ENCODE assay signal across 19 cellular contexts in the genomic region with DNA sequence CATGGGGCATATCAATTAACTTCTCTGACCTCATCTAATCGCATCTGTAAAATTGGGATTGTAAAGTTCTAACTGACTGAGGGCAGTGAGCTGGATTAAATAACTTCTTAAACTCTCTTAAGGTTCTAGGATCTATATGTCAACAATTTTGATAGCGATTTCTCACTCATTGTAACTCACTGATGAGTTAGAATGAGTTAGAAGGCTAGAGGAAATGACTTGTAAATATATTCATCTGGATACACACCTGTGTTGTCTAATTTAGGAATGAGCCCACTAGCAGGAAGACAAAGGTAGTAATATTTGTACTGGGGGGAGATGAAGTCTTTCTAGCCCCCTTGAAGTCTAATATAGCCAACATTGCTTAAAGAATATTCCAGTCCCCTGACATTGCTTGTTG. TPM values are rescaled to one million over a fixed set of nuclear protein-coding genes. Genes with fewer than 3 reads are reported as not detected.
DNase-seq lines count a peak whose midpoint lies in the region; ATAC-seq and TF ChIP-seq lines count a peak whose summit lies in the region.
"Had no signal": no experiment of that assay in that cellular context is flagged by ENCODE, and none has a peak within 500 bp of the region (broad histone marks: within the 10 kb centered on the region; RNA-seq: fewer than 3 reads in every experiment).

No MANE protein-coding gene starts in this region.

- in situ Hi-C loops in Panc1 (cut with HindIII; ENCODE audit: low pct_unique_long_range_greater_than_20kb, low sequenced_read_pairs) = no loop called here

- no peak overlapping the region for H3K4me3 ChIP-seq in Panc1 (ENCODE audit: low read depth in 2 of 2, low read length in 2 of 2)
- H3K4me3 ChIP-seq: cardiac muscle cell, gastrocnemius medialis, ovary had no signal

- CTCF ChIA-PET in Panc1 (lab: Charles Lee) = interaction anchor here (0.6 kb wide), 1 partner anchor 78 kb away, joined by 3 read pairs; no protein-coding TSS in a partner anchor

- H3K4me1 ChIP-seq in Panc1 (ENCODE audit: control insufficient read depth, insufficient read depth, low read length) = peaks cover 43% of the 10 kb centered on the region

- no peaks in the 10 kb centered on the region for H3K27me3 ChIP-seq in Panc1 (ENCODE audit: control insufficient read depth, insufficient read depth, low read length)
- H3K27me3 ChIP-seq: cardiac muscle cell, gastrocnemius medialis, ovary had no signal

- H3K4me1 Mint-ChIP-seq in activated T-cell treated with anti-CD3 and anti-CD28 coated beads, Interleukin-2, amount 50 U/mL, for 72 hours (ENCODE audit: low read depth) = peaks cover 66% of the 10 kb centered on the region
- peaks cover 17% of the 10 kb centered on the region for H3K4me1 Mint-ChIP-seq in stimulated activated memory B cell treated with anti-CD40 and anti-IgM and Interleukin-4, amounts not matched to agents 10 μg/mL and 1 μg/mL and 100 μg/mL, for 72 hours

- no peaks in the 10 kb centered on the region for H3K9me3 ChIP-seq in Panc1 (ENCODE audit: control insufficient read depth, insufficient read depth, low read depth, low read length)
- H3K9me3 ChIP-seq: gastrocnemius medialis, ovary had no signal

- DNase-seq in activated T-cell treated with anti-CD3 and anti-CD28 coated beads, Interleukin-2, amount 50 U/mL, for 72 hours = no peak
- no peak for DNase-seq in activated T-cell treated with anti-CD3 and anti-CD28 coated beads, Interleukin-2, amount 50 U/mL, for 48 hours
- DNase-seq in Panc1 (ENCODE audit: low read depth, low spot score) (no peak), epithelial cell of prostate (ENCODE audit: low read depth, low spot score) (no peak), mesenteric fat pad (ENCODE audit: low spot score) (no peak), cortex of kidney (lab: John Stamatoyannopoulos, UW) (no peak), middle frontal gyrus (ENCODE audit: extremely low spot score, low spot score) (no peak)
- DNase-seq: activated CD4-positive, alpha-beta T cell treated with anti-CD3 and anti-CD28 coated beads for 48 hours; activated gamma-delta T cell treated with Interleukin-2 at 50 U/mL for 16 hours; DMS53; endodermal cell; gastrocnemius medialis; mesendoderm; NCI-H1694 treated with DMSO at 0.1 percent for 48 hours; NCI-H524; ovary; stimulated activated naive CD8-positive, alpha-beta T cell treated with anti-CD3 and anti-CD28 coated beads, Interleukin-15, amount 100 ng/mL, for 72 hours had no signal

- BruUV-seq in Panc1 (replicated peaks; lab: Mats Ljungman, UMichigan) = no TSS peak

- H3K4me3 Mint-ChIP-seq in activated T-cell treated with anti-CD3 and anti-CD28 coated beads, Interleukin-2, amount 50 U/mL, for 72 hours = peak overlapping the region; percentile 50 to 76
- H3K4me3 Mint-ChIP-seq in stimulated activated memory B cell treated with anti-CD40 and anti-IgM and Interleukin-4, amounts not matched to agents 10 μg/mL and 1 μg/mL and 100 μg/mL, for 72 hours = no peak overlapping the region
- H3K4me3 Mint-ChIP-seq: endodermal cell had no signal

- POLR2A ChIA-PET in Panc1 (lab: Charles Lee) = no interaction called here

- no peaks in the 10 kb centered on the region for H3K27me3 Mint-ChIP-seq in activated T-cell treated with anti-CD3 and anti-CD28 coated beads, Interleukin-2, amount 50 U/mL, for 72 hours (ENCODE audit: low read depth)
- no peaks in the 10 kb centered on the region for H3K27me3 Mint-ChIP-seq in stimulated activated memory B cell treated with anti-CD40 and anti-IgM and Interleukin-4, amounts not matched to agents 10 μg/mL and 1 μg/mL and 100 μg/mL, for 72 hours
- H3K27me3 Mint-ChIP-seq: stimulated activated naive CD8-positive, alpha-beta T cell treated with anti-CD3 and anti-CD28 coated beads, Interleukin-15, amount 100 ng/mL, for 72 hours had no signal

- ATAC-seq in activated T-cell treated with anti-CD3 and anti-CD28 coated beads, Interleukin-2, amount 50 U/mL, for 72 hours (replicated peaks in 1 of 2) = peak; percentile 51 to 57
- ATAC-seq in Panc1 = no peak
- no peak for ATAC-seq in stimulated activated memory B cell treated with anti-CD40 and anti-IgM and Interleukin-4, amounts not matched to agents 10 μg/mL and 1 μg/mL and 100 μg/mL, for 72 hours
- ATAC-seq: gastrocnemius medialis; stimulated activated naive CD8-positive, alpha-beta T cell treated with anti-CD3 and anti-CD28 coated beads, Interleukin-15, amount 100 ng/mL, for 72 hours had no signal

- peak overlapping the region; percentile 72 for H3K27ac Mint-ChIP-seq in activated T-cell treated with anti-CD3 and anti-CD28 coated beads, Interleukin-2, amount 50 U/mL, for 72 hours
- H3K27ac Mint-ChIP-seq in stimulated activated memory B cell treated with anti-CD40 and anti-IgM and Interleukin-4, amounts not matched to agents 10 μg/mL and 1 μg/mL and 100 μg/mL, for 72 hours = peak overlapping the region; percentile 11
- H3K27ac Mint-ChIP-seq: endodermal cell had no signal

- H3K27ac ChIP-seq in Panc1 (ENCODE audit: low read length) (peak overlapping the region; percentile 58), epithelial cell of prostate (peak overlapping the region; percentile 99)
- H3K27ac ChIP-seq: cardiac muscle cell, ovary had no signal

- no peak for TF ChIP-seq CTCF in Panc1 (IDR thresholded peaks at IDR 0.05)

- intact Hi-C loops in Panc1 (cut with micrococcal nuclease; ENCODE audit: unreplicated experiment) = no loop called here

- no peaks in the 10 kb centered on the region for H3K9me3 Mint-ChIP-seq in activated T-cell treated with anti-CD3 and anti-CD28 coated beads, Interleukin-2, amount 50 U/mL, for 72 hours
- no peaks in the 10 kb centered on the region for H3K9me3 Mint-ChIP-seq in stimulated activated memory B cell treated with anti-CD40 and anti-IgM and Interleukin-4, amounts not matched to agents 10 μg/mL and 1 μg/mL and 100 μg/mL, for 72 hours
- H3K9me3 Mint-ChIP-seq: endodermal cell; stimulated activated naive CD8-positive, alpha-beta T cell treated with anti-CD3 and anti-CD28 coated beads, Interleukin-15, amount 100 ng/mL, for 72 hours had no signal

- H3K36me3 ChIP-seq in Panc1 (ENCODE audit: control insufficient read depth, insufficient read depth, low read length) = no peaks in the 10 kb centered on the region
- H3K36me3 ChIP-seq: cardiac muscle cell, gastrocnemius medialis, ovary had no signal

- H3K36me3 Mint-ChIP-seq in activated T-cell treated with anti-CD3 and anti-CD28 coated beads, Interleukin-2, amount 50 U/mL, for 72 hours (ENCODE audit: insufficient read depth in 2 of 2) = peaks cover 6 to 22% of the 10 kb centered on the region in 2 donors
- peaks cover 5% of the 10 kb centered on the region for H3K36me3 Mint-ChIP-seq in stimulated activated memory B cell treated with anti-CD40 and anti-IgM and Interleukin-4, amounts not matched to agents 10 μg/mL and 1 μg/mL and 100 μg/mL, for 72 hours

RNA-seq across cellular contexts. Expression of gene CERS5, which starts 46.3 kb away (rescaled TPM):
- total RNA-seq in activated T-cell treated with anti-CD3 and anti-CD28 coated beads, Interleukin-2, amount 50 U/mL, for 72 hours = 10 to 100 TPM; 82.5 to 87.6 TPM
- 50.5 TPM for total RNA-seq in Panc1 (2021; ENCODE audit: unreplicated experiment)
- 40.1 TPM for polyA plus RNA-seq in Panc1 (2012; ENCODE audit: insufficient read length)
- 46.5 TPM for total RNA-seq in mesenteric fat pad

Comparison
In these comparisons a context has a peak if more than half of its experiments do, and no peak if none do; other contexts are left out.
1. ATAC-seq: peak in activated T-cell treated with anti-CD3 and anti-CD28 coated beads, Interleukin-2, amount 50 U/mL, for 72 hours (2 of 2); none in Panc1 (single experiment) and stimulated activated memory B cell treated with anti-CD40 and anti-IgM and Interleukin-4, amounts not matched to agents 10 μg/mL and 1 μg/mL and 100 μg/mL, for 72 hours (single experiment).